ENCODE assay signal across 8 cellular contexts in genomic region chr3:169668957-169669681, GRCh38. TPM values are rescaled to one million over a fixed set of nuclear protein-coding genes. Genes with fewer than 3 reads are reported as not detected.
DNase-seq lines count a peak whose midpoint lies in the region; ATAC-seq and TF ChIP-seq lines count a peak whose summit lies in the region.

No MANE protein-coding gene starts in this region.

- peak overlapping the region; percentile 99 for H3K4me2 ChIP-seq in hepatocyte

- TF ChIP-seq CTCF in adrenal gland (IDR thresholded peaks at IDR 0.05) (peak; percentile 29 to 56 (median 42)), hepatocyte (IDR thresholded peaks at IDR 0.05; ENCODE audit: poor library complexity) (peak; percentile 97)

- H3K4me3 ChIP-seq in NT2/D1 (ENCODE audit: insufficient read length, low read depth) (peak overlapping the region; percentile 39), adrenal gland (peak overlapping the region in 1 of 4 donors; percentile 36), hepatocyte (peak overlapping the region; percentile 31)

- TF ChIP-seq POLR2A in adrenal gland (IDR thresholded peaks at IDR 0.05), result no peak

- WGBS in adrenal gland, 4 donors, result 1 to 3% (median 2%) methylated on average over 16 to 45 of the region's 45 CpGs
- 3% methylated on average over 40 of the region's 45 CpGs for WGBS in hepatocyte (ENCODE audit: low lambda C conversion rate, missing lambda C conversion rate)

- no peaks in the 10 kb centered on the region for H3K36me3 ChIP-seq in NT2/D1 (ENCODE audit: insufficient read depth, insufficient read length, low read length)
- H3K36me3 ChIP-seq in adrenal gland (replicated peaks in 1 of 2), result no peaks in the 10 kb centered on the region
- no peaks in the 10 kb centered on the region for H3K36me3 ChIP-seq in hepatocyte (replicated peaks; ENCODE audit: insufficient read depth, low read depth)

- no peaks in the 10 kb centered on the region for H3K9me3 ChIP-seq in NT2/D1 (ENCODE audit: insufficient read depth, low read length)
- H3K9me3 ChIP-seq in adrenal gland (replicated peaks in 1 of 3), result peaks cover 0 to 6% (median 0%) of the 10 kb centered on the region in 3 donors
- peaks cover 12% of the 10 kb centered on the region for H3K9me3 ChIP-seq in hepatocyte (ENCODE audit: low read depth)

- peak overlapping the region; percentile 43 for H3K9ac ChIP-seq in NT2/D1 (ENCODE audit: insufficient read length, low read depth)

- peaks cover 4% of the 10 kb centered on the region for H3K4me1 ChIP-seq in NT2/D1 (ENCODE audit: insufficient read depth, insufficient read length)
- H3K4me1 ChIP-seq in adrenal gland (replicated peaks in 1 of 2), result peaks cover 4 to 11% of the 10 kb centered on the region in 2 donors
- peaks cover 10% of the 10 kb centered on the region for H3K4me1 ChIP-seq in hepatocyte (ENCODE audit: insufficient read depth)

- peak overlapping the region; percentile 66 for H2AFZ ChIP-seq in hepatocyte

- no peaks in the 10 kb centered on the region for H3K9me2 ChIP-seq in hepatocyte (replicated peaks; ENCODE audit: insufficient read depth)

- intact Hi-C loops in adrenal gland (cut with DNase I), result loop anchor here in 1 of 2 donors (5.0 kb wide), 1 partner anchor 522 kb away; no protein-coding TSS in a partner anchor

- no peaks in the 10 kb centered on the region for H4K20me1 ChIP-seq in hepatocyte (ENCODE audit: insufficient read depth, poor library complexity, severe bottlenecking)

- ATAC-seq in GM21529 (IDR thresholded peaks at IDR 0.05; ENCODE audit: unreplicated experiment), result peak; percentile 89

- no peaks in the 10 kb centered on the region for H3K79me2 ChIP-seq in hepatocyte

- H3K27ac ChIP-seq in adrenal gland (no peak overlapping the region), hepatocyte (peak overlapping the region; percentile 16)

- H3K27me3 ChIP-seq in NT2/D1 (ENCODE audit: insufficient read depth, insufficient read length) (peaks cover 86% of the 10 kb centered on the region), adrenal gland (peaks cover 79% of the 10 kb centered on the region), hepatocyte (peaks cover 62% of the 10 kb centered on the region)

- DNase-seq in EL (peak; percentile 49), HT1080 (ENCODE audit: low read depth) (peak; percentile 80), NT2/D1 (ENCODE audit: low read depth, low spot score) (no peak), adrenal gland (peak in 5 of 7 donors; percentile 36 to 58 (median 51)), hepatocyte (ENCODE audit: low spot score) (peak; percentile 90), putamen (ENCODE audit: low spot score) (peak; percentile 45)
- no peak for DNase-seq in central memory CD4-positive, alpha-beta T cell

RNA-seq across cellular contexts. Expression of gene MECOM, which starts 5.6 kb away (rescaled TPM):
- 5.3 and 10.9 TPM in 2 replicates for total RNA-seq in HT1080 (2014; rRNA removed; shearing (Covaris generic))
- polyA plus RNA-seq in HT1080 (2015; cell fraction: cytosol; rRNA removed), result 1.8 and 2.3 TPM in 2 replicates
- polyA plus RNA-seq in HT1080 (2015; cell fraction: nucleus; rRNA removed), result 5.5 and 5.8 TPM in 2 replicates
- total RNA-seq in adrenal gland, result 1 to 10 TPM in 6 of 8 donors, under 1 TPM in 2; 0.83 to 3.1 (median 1.5) TPM
- polyA plus RNA-seq in adrenal gland, result 1 to 10 TPM in 2 of 3 donors, under 1 TPM in 1; 0.29 to 1.5 (median 1.3) TPM
- 40.9 and 48.8 TPM in 2 replicates for total RNA-seq in hepatocyte
- 11.1 and 11.4 TPM in 2 replicates for polyA plus RNA-seq in hepatocyte

Comparison
In these comparisons a context has a peak if more than half of its experiments do, and no peak if none do; other contexts are left out.
1. DNase-seq: peak in EL (single experiment), HT1080 (single experiment), adrenal gland (5 of 7), hepatocyte (single experiment) and putamen (single experiment); none in NT2/D1 (single experiment) and central memory CD4-positive, alpha-beta T cell (single experiment).